Comparison of ENCODE assay signal across 1 cellular context in genomic region chr10:44935201-44935960, GRCh38.
TF ChIP-seq lines count a peak whose summit lies in the region.

No MANE protein-coding gene starts in this region.

TF ChIP-seq in HepG2, 621 proteins besides CTCF, POLR2A, EP300 and RAD21 (continued from another document and continues in another):
- no peak for TF ChIP-seq PHF20 (CRISPR knock-in tag; IDR thresholded peaks at IDR 0.05)
- peak; percentile 63; the same call in 1 of the 2 replicates for TF ChIP-seq ZBTB2 (CRISPR knock-in tag; IDR thresholded peaks at IDR 0.05; ENCODE audit: low read depth)
- no peak for TF ChIP-seq ZUFSP (CRISPR knock-in tag; IDR thresholded peaks at IDR 0.05; ENCODE audit: borderline replicate concordance)
- TF ChIP-seq HOXA5 (CRISPR knock-in tag; IDR thresholded peaks at IDR 0.05) = no peak; the same call in 1 of the 2 replicates
- no peak for TF ChIP-seq GTF3A (CRISPR knock-in tag; conservative IDR thresholded peaks at IDR 0.05)
- TF ChIP-seq CEBPZ (IDR thresholded peaks at IDR 0.05; ENCODE audit: low read length) = no peak
- TF ChIP-seq ZNF546 (CRISPR knock-in tag; conservative IDR thresholded peaks at IDR 0.05) = peak; percentile 78
- TF ChIP-seq ZNF543 (CRISPR knock-in tag; IDR thresholded peaks at IDR 0.05) = peak; percentile 90
- TF ChIP-seq SMARCE1 (IDR thresholded peaks at IDR 0.05; ENCODE audit: borderline replicate concordance) = no peak
- no peak for TF ChIP-seq ZNF101 (CRISPR knock-in tag; IDR thresholded peaks at IDR 0.05; ENCODE audit: borderline replicate concordance, low read depth)
- TF ChIP-seq, protein P1, sequence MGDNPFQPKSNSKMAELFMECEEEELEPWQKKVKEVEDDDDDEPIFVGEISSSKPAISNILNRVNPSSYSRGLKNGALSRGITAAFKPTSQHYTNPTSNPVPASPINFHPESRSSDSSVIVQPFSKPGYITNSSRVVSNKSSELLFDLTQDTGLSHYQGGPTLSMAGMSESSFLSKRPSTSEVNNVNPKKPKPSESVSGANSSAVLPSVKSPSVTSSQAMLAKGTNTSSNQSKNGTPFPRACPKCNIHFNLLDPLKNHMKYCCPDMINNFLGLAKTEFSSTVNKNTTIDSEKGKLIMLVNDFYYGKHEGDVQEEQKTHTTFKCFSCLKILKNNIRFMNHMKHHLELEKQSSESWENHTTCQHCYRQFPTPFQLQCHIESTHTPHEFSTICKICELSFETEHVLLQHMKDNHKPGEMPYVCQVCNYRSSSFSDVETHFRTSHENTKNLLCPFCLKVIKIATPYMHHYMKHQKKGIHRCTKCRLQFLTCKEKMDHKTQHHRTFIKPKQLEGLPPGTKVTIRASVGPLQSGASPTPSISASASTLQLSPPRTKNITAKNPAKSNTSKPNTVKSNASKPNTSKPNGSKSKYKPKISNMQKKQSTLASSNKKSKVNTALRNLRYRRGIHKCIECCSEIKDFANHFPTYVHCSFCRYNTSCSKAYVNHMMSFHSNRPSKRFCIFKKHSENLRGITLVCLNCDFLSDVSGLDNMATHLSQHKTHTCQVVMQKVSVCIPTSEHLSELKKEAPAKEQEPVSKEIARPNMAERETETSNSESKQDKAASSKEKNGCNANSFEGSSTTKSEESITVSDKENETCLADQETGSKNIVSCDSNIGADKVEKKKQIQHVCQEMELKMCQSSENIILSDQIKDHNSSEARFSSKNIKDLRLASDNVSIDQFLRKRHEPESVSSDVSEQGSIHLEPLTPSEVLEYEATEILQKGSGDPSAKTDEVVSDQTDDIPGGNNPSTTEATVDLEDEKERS (CRISPR knock-in tag; IDR thresholded peaks at IDR 0.05) = peak; percentile 94
- no peak for TF ChIP-seq ZNF749 (CRISPR knock-in tag; IDR thresholded peaks at IDR 0.05; ENCODE audit: borderline replicate concordance)
- peak; percentile 12; the same call in 1 of the 2 replicates for TF ChIP-seq ZNF281 (CRISPR knock-in tag; IDR thresholded peaks at IDR 0.05; ENCODE audit: borderline replicate concordance)
- TF ChIP-seq THYN1 (CRISPR knock-in tag; IDR thresholded peaks at IDR 0.05; ENCODE audit: borderline replicate concordance, low read depth) = no peak
- TF ChIP-seq ZNF34 (CRISPR knock-in tag; IDR thresholded peaks at IDR 0.05; ENCODE audit: borderline replicate concordance) = no peak
- TF ChIP-seq, protein P2, sequence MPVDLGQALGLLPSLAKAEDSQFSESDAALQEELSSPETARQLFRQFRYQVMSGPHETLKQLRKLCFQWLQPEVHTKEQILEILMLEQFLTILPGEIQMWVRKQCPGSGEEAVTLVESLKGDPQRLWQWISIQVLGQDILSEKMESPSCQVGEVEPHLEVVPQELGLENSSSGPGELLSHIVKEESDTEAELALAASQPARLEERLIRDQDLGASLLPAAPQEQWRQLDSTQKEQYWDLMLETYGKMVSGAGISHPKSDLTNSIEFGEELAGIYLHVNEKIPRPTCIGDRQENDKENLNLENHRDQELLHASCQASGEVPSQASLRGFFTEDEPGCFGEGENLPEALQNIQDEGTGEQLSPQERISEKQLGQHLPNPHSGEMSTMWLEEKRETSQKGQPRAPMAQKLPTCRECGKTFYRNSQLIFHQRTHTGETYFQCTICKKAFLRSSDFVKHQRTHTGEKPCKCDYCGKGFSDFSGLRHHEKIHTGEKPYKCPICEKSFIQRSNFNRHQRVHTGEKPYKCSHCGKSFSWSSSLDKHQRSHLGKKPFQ (CRISPR knock-in tag; IDR thresholded peaks at IDR 0.05; ENCODE audit: insufficient replicate concordance) = peak; percentile 59
- no peak for TF ChIP-seq SIX1 (CRISPR knock-in tag; IDR thresholded peaks at IDR 0.05; ENCODE audit: borderline replicate concordance)
- peak; percentile 45; the same call in 1 of the 2 replicates for TF ChIP-seq ZNF790 (CRISPR knock-in tag; IDR thresholded peaks at IDR 0.05; ENCODE audit: borderline replicate concordance)
- TF ChIP-seq, protein P3, sequence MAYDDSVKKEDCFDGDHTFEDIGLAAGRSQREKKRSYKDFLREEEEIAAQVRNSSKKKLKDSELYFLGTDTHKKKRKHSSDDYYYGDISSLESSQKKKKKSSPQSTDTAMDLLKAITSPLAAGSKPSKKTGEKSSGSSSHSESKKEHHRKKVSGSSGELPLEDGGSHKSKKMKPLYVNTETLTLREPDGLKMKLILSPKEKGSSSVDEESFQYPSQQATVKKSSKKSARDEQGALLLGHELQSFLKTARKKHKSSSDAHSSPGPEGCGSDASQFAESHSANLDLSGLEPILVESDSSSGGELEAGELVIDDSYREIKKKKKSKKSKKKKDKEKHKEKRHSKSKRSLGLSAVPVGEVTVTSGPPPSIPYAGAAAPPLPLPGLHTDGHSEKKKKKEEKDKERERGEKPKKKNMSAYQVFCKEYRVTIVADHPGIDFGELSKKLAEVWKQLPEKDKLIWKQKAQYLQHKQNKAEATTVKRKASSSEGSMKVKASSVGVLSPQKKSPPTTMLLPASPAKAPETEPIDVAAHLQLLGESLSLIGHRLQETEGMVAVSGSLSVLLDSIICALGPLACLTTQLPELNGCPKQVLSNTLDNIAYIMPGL (CRISPR knock-in tag; IDR thresholded peaks at IDR 0.05; ENCODE audit: borderline replicate concordance in 1 of 2, low read depth in 1 of 2) = peak; percentile 29 to 74; a peak in 1 of 4 replicates
- peak; percentile 71 for TF ChIP-seq ZNF770 (CRISPR knock-in tag; IDR thresholded peaks at IDR 0.05)
- no peak for TF ChIP-seq PTBP1 (IDR thresholded peaks at IDR 0.05; ENCODE audit: low read depth, low read length, poor library complexity, severe bottlenecking)
- TF ChIP-seq THRA (CRISPR knock-in tag; IDR thresholded peaks at IDR 0.05; ENCODE audit: borderline replicate concordance) = peak; percentile 65
- 0 out of 2 replicates have a peak, but pooled peaks have one; percentile 39 for TF ChIP-seq KLF13 (CRISPR knock-in tag; IDR thresholded peaks at IDR 0.05)
- TF ChIP-seq, protein P4, sequence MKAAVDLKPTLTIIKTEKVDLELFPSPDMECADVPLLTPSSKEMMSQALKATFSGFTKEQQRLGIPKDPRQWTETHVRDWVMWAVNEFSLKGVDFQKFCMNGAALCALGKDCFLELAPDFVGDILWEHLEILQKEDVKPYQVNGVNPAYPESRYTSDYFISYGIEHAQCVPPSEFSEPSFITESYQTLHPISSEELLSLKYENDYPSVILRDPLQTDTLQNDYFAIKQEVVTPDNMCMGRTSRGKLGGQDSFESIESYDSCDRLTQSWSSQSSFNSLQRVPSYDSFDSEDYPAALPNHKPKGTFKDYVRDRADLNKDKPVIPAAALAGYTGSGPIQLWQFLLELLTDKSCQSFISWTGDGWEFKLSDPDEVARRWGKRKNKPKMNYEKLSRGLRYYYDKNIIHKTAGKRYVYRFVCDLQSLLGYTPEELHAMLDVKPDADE (CRISPR knock-in tag; IDR thresholded peaks at IDR 0.05) = no peak
- no peak for TF ChIP-seq JARID2 (CRISPR knock-in tag; IDR thresholded peaks at IDR 0.05; ENCODE audit: insufficient replicate concordance)
- peak in 1 of 2 experiments; percentile 84; a peak in 2 of 4 replicates for TF ChIP-seq KLF16 (CRISPR knock-in tag; IDR thresholded peaks at IDR 0.05)
- peak; percentile 84; the same call in 1 of the 2 replicates for TF ChIP-seq ZNF747 (CRISPR knock-in tag; IDR thresholded peaks at IDR 0.05; ENCODE audit: borderline replicate concordance)
- peak; percentile 89 for TF ChIP-seq SRY (CRISPR knock-in tag; IDR thresholded peaks at IDR 0.05)
- TF ChIP-seq, protein P5, sequence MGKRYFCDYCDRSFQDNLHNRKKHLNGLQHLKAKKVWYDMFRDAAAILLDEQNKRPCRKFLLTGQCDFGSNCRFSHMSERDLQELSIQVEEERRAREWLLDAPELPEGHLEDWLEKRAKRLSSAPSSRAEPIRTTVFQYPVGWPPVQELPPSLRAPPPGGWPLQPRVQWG (CRISPR knock-in tag; IDR thresholded peaks at IDR 0.05; ENCODE audit: borderline replicate concordance, low read depth) = no peak
- peak; percentile 60; the same call in 1 of the 2 replicates for TF ChIP-seq MEIS2 (CRISPR knock-in tag; IDR thresholded peaks at IDR 0.05)
- TF ChIP-seq ZNF224 (CRISPR knock-in tag; IDR thresholded peaks at IDR 0.05) = 0 out of 2 replicates have a peak, but pooled peaks have one; percentile 38
- peak; percentile 81; the same call in 1 of the 2 replicates for TF ChIP-seq IRF2 (CRISPR knock-in tag; IDR thresholded peaks at IDR 0.05)
